ENCODE assay signal across 1 cellular context in the genomic region with DNA sequence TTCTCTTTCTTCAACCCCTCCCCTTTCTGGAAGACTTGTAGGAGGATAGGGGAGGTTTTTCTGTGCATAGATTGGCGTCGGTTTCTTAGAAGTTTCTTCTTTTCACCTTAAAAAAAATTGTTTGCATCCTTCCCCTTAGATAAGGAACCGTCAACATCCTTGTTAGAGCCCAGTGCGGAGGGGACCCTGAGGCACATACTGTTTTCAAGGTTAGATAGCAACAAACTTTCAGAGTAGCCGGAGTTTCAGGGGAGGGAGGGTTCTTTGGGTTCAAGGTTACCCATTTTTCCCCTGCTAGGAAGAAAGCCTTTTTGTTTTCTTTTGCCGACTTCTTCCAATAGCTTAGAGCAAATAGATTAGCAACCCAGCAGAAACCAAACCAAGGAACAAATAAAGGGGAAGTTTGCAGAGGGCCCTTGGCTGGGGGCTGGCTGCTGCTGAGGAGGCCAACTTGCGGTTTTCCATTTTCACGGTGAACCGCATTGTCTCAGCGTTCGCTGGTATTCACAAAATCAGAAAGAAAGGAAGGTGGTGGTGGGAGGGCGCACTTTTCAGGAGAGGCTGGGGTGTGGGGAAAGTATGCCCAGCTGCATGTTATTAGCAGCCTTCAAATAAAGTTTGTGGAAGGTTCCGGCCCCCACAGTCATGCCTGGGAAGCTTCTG.
TF ChIP-seq lines count a peak whose summit lies in the region.

No MANE protein-coding gene starts in this region.

TF ChIP-seq in HepG2, 621 proteins besides CTCF, POLR2A, EP300 and RAD21 (continued from another document and continues in another):
- TF ChIP-seq, protein P1, sequence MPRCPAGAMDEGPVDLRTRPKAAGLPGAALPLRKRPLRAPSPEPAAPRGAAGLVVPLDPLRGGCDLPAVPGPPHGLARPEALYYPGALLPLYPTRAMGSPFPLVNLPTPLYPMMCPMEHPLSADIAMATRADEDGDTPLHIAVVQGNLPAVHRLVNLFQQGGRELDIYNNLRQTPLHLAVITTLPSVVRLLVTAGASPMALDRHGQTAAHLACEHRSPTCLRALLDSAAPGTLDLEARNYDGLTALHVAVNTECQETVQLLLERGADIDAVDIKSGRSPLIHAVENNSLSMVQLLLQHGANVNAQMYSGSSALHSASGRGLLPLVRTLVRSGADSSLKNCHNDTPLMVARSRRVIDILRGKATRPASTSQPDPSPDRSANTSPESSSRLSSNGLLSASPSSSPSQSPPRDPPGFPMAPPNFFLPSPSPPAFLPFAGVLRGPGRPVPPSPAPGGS (CRISPR knock-in tag; IDR thresholded peaks at IDR 0.05), result no peak
- no peak for TF ChIP-seq ZNF382 (CRISPR knock-in tag; IDR thresholded peaks at IDR 0.05; ENCODE audit: borderline replicate concordance)
- TF ChIP-seq PLRG1 (conservative IDR thresholded peaks at IDR 0.05), result no peak
- TF ChIP-seq ZNF576 (CRISPR knock-in tag; IDR thresholded peaks at IDR 0.05), result no peak
- TF ChIP-seq MED1 (CRISPR knock-in tag; IDR thresholded peaks at IDR 0.05), result peak; percentile 16; the same call in 1 of the 2 replicates
- TF ChIP-seq MAFK (conservative IDR thresholded peaks at IDR 0.05 in 1 of 2, IDR thresholded peaks at IDR 0.05 in 1 of 2; ENCODE audit: low read length in 2 of 2), result no peak
- TF ChIP-seq ZFP82 (CRISPR knock-in tag; IDR thresholded peaks at IDR 0.05; ENCODE audit: borderline replicate concordance), result no peak
- TF ChIP-seq ZNF674 (CRISPR knock-in tag; IDR thresholded peaks at IDR 0.05; ENCODE audit: low read depth), result no peak
- TF ChIP-seq, protein P2, sequence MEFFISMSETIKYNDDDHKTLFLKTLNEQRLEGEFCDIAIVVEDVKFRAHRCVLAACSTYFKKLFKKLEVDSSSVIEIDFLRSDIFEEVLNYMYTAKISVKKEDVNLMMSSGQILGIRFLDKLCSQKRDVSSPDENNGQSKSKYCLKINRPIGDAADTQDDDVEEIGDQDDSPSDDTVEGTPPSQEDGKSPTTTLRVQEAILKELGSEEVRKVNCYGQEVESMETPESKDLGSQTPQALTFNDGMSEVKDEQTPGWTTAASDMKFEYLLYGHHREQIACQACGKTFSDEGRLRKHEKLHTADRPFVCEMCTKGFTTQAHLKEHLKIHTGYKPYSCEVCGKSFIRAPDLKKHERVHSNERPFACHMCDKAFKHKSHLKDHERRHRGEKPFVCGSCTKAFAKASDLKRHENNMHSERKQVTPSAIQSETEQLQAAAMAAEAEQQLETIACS (CRISPR knock-in tag; IDR thresholded peaks at IDR 0.05), result no peak
- no peak for TF ChIP-seq ZNF564 (CRISPR knock-in tag; IDR thresholded peaks at IDR 0.05)
- TF ChIP-seq KLF11 (CRISPR knock-in tag; IDR thresholded peaks at IDR 0.05), result no peak
- no peak for TF ChIP-seq FOXP1 (IDR thresholded peaks at IDR 0.05)
- TF ChIP-seq FOXP1 (CRISPR knock-in tag; IDR thresholded peaks at IDR 0.05), result peak; percentile 45; the same call in 1 of the 2 replicates
- TF ChIP-seq, protein P3, sequence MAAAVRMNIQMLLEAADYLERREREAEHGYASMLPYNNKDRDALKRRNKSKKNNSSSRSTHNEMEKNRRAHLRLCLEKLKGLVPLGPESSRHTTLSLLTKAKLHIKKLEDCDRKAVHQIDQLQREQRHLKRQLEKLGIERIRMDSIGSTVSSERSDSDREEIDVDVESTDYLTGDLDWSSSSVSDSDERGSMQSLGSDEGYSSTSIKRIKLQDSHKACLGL (CRISPR knock-in tag; IDR thresholded peaks at IDR 0.05), result no peak
- no peak for TF ChIP-seq ZNF276 (CRISPR knock-in tag; IDR thresholded peaks at IDR 0.05; ENCODE audit: low read depth)
- TF ChIP-seq ZBTB4 (CRISPR knock-in tag; IDR thresholded peaks at IDR 0.05; ENCODE audit: borderline replicate concordance), result no peak
- TF ChIP-seq SP1 (IDR thresholded peaks at IDR 0.05), result no peak
- TF ChIP-seq SP1 (CRISPR knock-in tag; IDR thresholded peaks at IDR 0.05), result no peak
- TF ChIP-seq RORA (CRISPR knock-in tag; IDR thresholded peaks at IDR 0.05), result no peak
- no peak for TF ChIP-seq ZNF282 (IDR thresholded peaks at IDR 0.05; ENCODE audit: partially characterized antibody)
- TF ChIP-seq RBM22 (optimal IDR thresholded peaks at IDR 0.05; ENCODE audit: low read length), result no peak
- TF ChIP-seq SMARCE1 (IDR thresholded peaks at IDR 0.05; ENCODE audit: borderline replicate concordance), result no peak
- no peak for TF ChIP-seq ISX (CRISPR knock-in tag; conservative IDR thresholded peaks at IDR 0.05)
- TF ChIP-seq NRL (CRISPR knock-in tag; IDR thresholded peaks at IDR 0.05; ENCODE audit: borderline replicate concordance), result no peak
- TF ChIP-seq HNRNPUL1 (IDR thresholded peaks at IDR 0.05; ENCODE audit: low read depth, low read length), result no peak
- no peak for TF ChIP-seq KDM3A (CRISPR knock-in tag; IDR thresholded peaks at IDR 0.05; ENCODE audit: low read depth)
- TF ChIP-seq BCL6 (CRISPR knock-in tag; IDR thresholded peaks at IDR 0.05), result peak; percentile 70
- peak; percentile 70; the same call in 1 of the 2 replicates for TF ChIP-seq ZBTB7B (CRISPR knock-in tag; IDR thresholded peaks at IDR 0.05)
- peak; percentile 61; the same call in 1 of the 2 replicates for TF ChIP-seq ZNF501 (CRISPR knock-in tag; IDR thresholded peaks at IDR 0.05)
- peak; percentile 31; the same call in 1 of the 2 replicates for TF ChIP-seq FOXP4 (CRISPR knock-in tag; IDR thresholded peaks at IDR 0.05)
- TF ChIP-seq FOXC1 (CRISPR knock-in tag; IDR thresholded peaks at IDR 0.05; ENCODE audit: borderline replicate concordance), result no peak
- TF ChIP-seq RNF2 (conservative IDR thresholded peaks at IDR 0.05; ENCODE audit: low read depth), result no peak
- TF ChIP-seq, protein P4, sequence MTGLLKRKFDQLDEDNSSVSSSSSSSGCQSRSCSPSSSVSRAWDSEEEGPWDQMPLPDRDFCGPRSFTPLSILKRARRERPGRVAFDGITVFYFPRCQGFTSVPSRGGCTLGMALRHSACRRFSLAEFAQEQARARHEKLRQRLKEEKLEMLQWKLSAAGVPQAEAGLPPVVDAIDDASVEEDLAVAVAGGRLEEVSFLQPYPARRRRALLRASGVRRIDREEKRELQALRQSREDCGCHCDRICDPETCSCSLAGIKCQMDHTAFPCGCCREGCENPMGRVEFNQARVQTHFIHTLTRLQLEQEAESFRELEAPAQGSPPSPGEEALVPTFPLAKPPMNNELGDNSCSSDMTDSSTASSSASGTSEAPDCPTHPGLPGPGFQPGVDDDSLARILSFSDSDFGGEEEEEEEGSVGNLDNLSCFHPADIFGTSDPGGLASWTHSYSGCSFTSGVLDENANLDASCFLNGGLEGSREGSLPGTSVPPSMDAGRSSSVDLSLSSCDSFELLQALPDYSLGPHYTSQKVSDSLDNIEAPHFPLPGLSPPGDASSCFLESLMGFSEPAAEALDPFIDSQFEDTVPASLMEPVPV (CRISPR knock-in tag; IDR thresholded peaks at IDR 0.05), result no peak
- TF ChIP-seq IRX3 (CRISPR knock-in tag; IDR thresholded peaks at IDR 0.05; ENCODE audit: borderline replicate concordance, low read depth), result no peak
- TF ChIP-seq SCMH1 (CRISPR knock-in tag; IDR thresholded peaks at IDR 0.05; ENCODE audit: borderline replicate concordance), result no peak
- TF ChIP-seq ZFP36L1 (CRISPR knock-in tag; IDR thresholded peaks at IDR 0.05), result no peak
- no peak for TF ChIP-seq KLF9 (CRISPR knock-in tag; IDR thresholded peaks at IDR 0.05; ENCODE audit: low read depth)
- peak in 1 of 2 experiments; percentile 41; a peak in 1 of 4 replicates for TF ChIP-seq KLF16 (CRISPR knock-in tag; IDR thresholded peaks at IDR 0.05)
- peak; percentile 65; the same call in 1 of the 2 replicates for TF ChIP-seq NR2F6 (IDR thresholded peaks at IDR 0.05)
- TF ChIP-seq NR2F6 (CRISPR knock-in tag; IDR thresholded peaks at IDR 0.05), result peak; percentile 77
- TF ChIP-seq, protein P5, sequence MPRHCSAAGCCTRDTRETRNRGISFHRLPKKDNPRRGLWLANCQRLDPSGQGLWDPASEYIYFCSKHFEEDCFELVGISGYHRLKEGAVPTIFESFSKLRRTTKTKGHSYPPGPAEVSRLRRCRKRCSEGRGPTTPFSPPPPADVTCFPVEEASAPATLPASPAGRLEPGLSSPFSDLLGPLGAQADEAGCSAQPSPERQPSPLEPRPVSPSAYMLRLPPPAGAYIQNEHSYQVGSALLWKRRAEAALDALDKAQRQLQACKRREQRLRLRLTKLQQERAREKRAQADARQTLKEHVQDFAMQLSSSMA (CRISPR knock-in tag; IDR thresholded peaks at IDR 0.05), result no peak
- no peak for TF ChIP-seq ZNF639 (CRISPR knock-in tag; conservative IDR thresholded peaks at IDR 0.05)
- no peak for TF ChIP-seq TFAP4 (IDR thresholded peaks at IDR 0.05; ENCODE audit: borderline replicate concordance, low read depth)
